In genomic region chr4:5921074-5921473, GRCh38 we compare ENCODE assay signal across 15 cellular contexts. TPM values are rescaled to one million over a fixed set of nuclear protein-coding genes. Genes with fewer than 3 reads are reported as not detected.
"Had no signal": no experiment of that assay in that cellular context is flagged by ENCODE, and none has a peak within 500 bp of the region (broad histone marks: within the 10 kb centered on the region; RNA-seq: fewer than 3 reads in every experiment).

No MANE protein-coding gene starts in this region.

- H3K4me2 ChIP-seq: smooth muscle cell had no signal

- H3K36me3 ChIP-seq: heart right ventricle, neutrophil, right atrium auricular region, upper lobe of left lung had no signal

- H3K4me3 Mint-ChIP-seq: activated T-helper 1 cell treated with anti-CD3 and anti-CD28 coated beads, Interleukin-12 subunit alpha, Interleukin-12 subunit beta, Interleukin-2, Interleukin-4 antibody, amounts not matched to agents 30 ng/mL and 10 ng/mL and 1 ng/mL, durations not matched to agents 14 hours and 24 hours and 36 hours; stimulated activated naive CD8-positive, alpha-beta T cell treated with anti-CD3 and anti-CD28 coated beads, Interleukin-15, amount 100 ng/mL, for 72 hours had no signal

- H3K27me3 ChIP-seq: testis, upper lobe of left lung had no signal

- DNase-seq: activated CD4-positive, CD25-positive, alpha-beta regulatory T cell treated with anti-CD3 and anti-CD28 coated beads, Interleukin-2, amount 50 U/mL, for 72 hours; activated naive CD4-positive, alpha-beta T cell; cortex of kidney; effector CD8-positive, alpha-beta T cell; heart right ventricle; midbrain; stimulated activated naive CD8-positive, alpha-beta T cell treated with anti-CD3 and anti-CD28 coated beads, Interleukin-15, amount 100 ng/mL, for 72 hours; testis; upper lobe of left lung had no signal

- H3K9me3 Mint-ChIP-seq: activated T-helper 1 cell treated with anti-CD3 and anti-CD28 coated beads, Interleukin-12 subunit alpha, Interleukin-12 subunit beta, Interleukin-2, Interleukin-4 antibody, amounts not matched to agents 30 ng/mL and 10 ng/mL and 1 ng/mL, durations not matched to agents 14 hours and 24 hours and 36 hours; stimulated activated naive CD8-positive, alpha-beta T cell treated with anti-CD3 and anti-CD28 coated beads, Interleukin-15, amount 100 ng/mL, for 72 hours had no signal

- H3K4me1 Mint-ChIP-seq: stimulated activated naive CD8-positive, alpha-beta T cell treated with anti-CD3 and anti-CD28 coated beads, Interleukin-15, amount 100 ng/mL, for 72 hours had no signal

- H3K27ac Mint-ChIP-seq: activated T-helper 1 cell treated with anti-CD3 and anti-CD28 coated beads, Interleukin-12 subunit alpha, Interleukin-12 subunit beta, Interleukin-2, Interleukin-4 antibody, amounts not matched to agents 30 ng/mL and 10 ng/mL and 1 ng/mL, durations not matched to agents 14 hours and 24 hours and 36 hours; stimulated activated naive CD8-positive, alpha-beta T cell treated with anti-CD3 and anti-CD28 coated beads, Interleukin-15, amount 100 ng/mL, for 72 hours had no signal

- H3K4me1 ChIP-seq: heart right ventricle, right atrium auricular region, testis, upper lobe of left lung had no signal

- ATAC-seq: heart right ventricle; stimulated activated naive CD8-positive, alpha-beta T cell treated with anti-CD3 and anti-CD28 coated beads, Interleukin-15, amount 100 ng/mL, for 72 hours had no signal

- H3K4me3 ChIP-seq: heart right ventricle, lung, right atrium auricular region, smooth muscle cell, testis, upper lobe of left lung had no signal

- H3K27ac ChIP-seq: heart right ventricle, neutrophil, right atrium auricular region, testis, upper lobe of left lung had no signal

- H3K9me3 ChIP-seq: heart right ventricle, neutrophil, right atrium auricular region, testis, upper lobe of left lung had no signal

RNA-seq across cellular contexts. Expression of gene CRMP1, which starts 28.2 kb away (rescaled TPM):
- total RNA-seq: activated CD8-positive, alpha-beta memory T cell treated with anti-CD3 and anti-CD28 coated beads for 36 hours; activated T-helper 1 cell treated with anti-CD3 and anti-CD28 coated beads, Interleukin-12 subunit alpha, Interleukin-12 subunit beta, Interleukin-2, Interleukin-4 antibody, amounts not matched to agents 30 ng/mL and 10 ng/mL and 1 ng/mL, durations not matched to agents 14 hours and 24 hours and 36 hours had no signal
